Comparison of ENCODE assay signal across 13 cellular contexts in genomic region chr10:95388539-95388938, GRCh38.
DNase-seq lines count a peak whose midpoint lies in the region; ATAC-seq lines count a peak whose summit lies in the region.
"Had no signal": no experiment of that assay in that cellular context is flagged by ENCODE, and none has a peak within 500 bp of the region (broad histone marks: within the 10 kb centered on the region; RNA-seq: fewer than 3 reads in every experiment).

No MANE protein-coding gene starts in this region.

- peak; percentile 40 to 46 for ATAC-seq in right cardiac atrium
- ATAC-seq in GM18502 (IDR thresholded peaks at IDR 0.05; ENCODE audit: poor library complexity, unreplicated experiment) = no peak
- no peak for ATAC-seq in GM19395 (IDR thresholded peaks at IDR 0.05; ENCODE audit: unreplicated experiment)
- no peak for ATAC-seq in HG02870 (IDR thresholded peaks at IDR 0.05; ENCODE audit: unreplicated experiment)

- intact Hi-C loops in right cardiac atrium (cut with DNase I) = loop anchor here in 1 of 4 donors (5.0 kb wide), 1 partner anchor 34 kb away; no protein-coding TSS in a partner anchor

- H3K4me1 ChIP-seq in right cardiac atrium (ENCODE audit: control insufficient read depth, insufficient read depth, low read length) = peaks cover 12% of the 10 kb centered on the region

- DNase-seq in MV-4-11 (lab: John Stamatoyannopoulos, UW) = peak; percentile 2
- peak; percentile 27 for DNase-seq in SK-MEL-5 (ENCODE audit: low read depth, low spot score)
- DNase-seq in right cardiac atrium = no peak
- DNase-seq in superior temporal gyrus (ENCODE audit: extremely low spot score) = peak; percentile 56
- no peak for DNase-seq in NCI-H2107 treated with DMSO at 0.1 percent for 48 hours (lab: John Stamatoyannopoulos, UW; ENCODE audit: unreplicated experiment)
- DNase-seq: activated CD4-positive, alpha-beta T cell treated with anti-CD3 and anti-CD28 coated beads for 1 hour; activated effector memory CD4-positive, alpha-beta T cell treated with Interleukin-2 at 50 U/mL for 16 hours; effector CD8-positive, alpha-beta T cell; EL; NCI-H1436 had no signal

- no peaks in the 10 kb centered on the region for H3K27me3 ChIP-seq in right cardiac atrium (ENCODE audit: control insufficient read depth, insufficient read depth)

- WGBS in right cardiac atrium = 12% methylated on average over 1 of the region's 1 CpG

- H3K9me3 ChIP-seq in right cardiac atrium (ENCODE audit: control insufficient read depth, low read length) = no peaks in the 10 kb centered on the region

- in situ Hi-C loops in SK-MEL-5 (cut with HindIII; ENCODE audit: low pct_unique_long_range_greater_than_20kb, low sequenced_read_pairs) = no loop called here

- no peak overlapping the region for H3K4me3 ChIP-seq in right cardiac atrium (ENCODE audit: low read length)

- H3K27ac ChIP-seq in right cardiac atrium (ENCODE audit: low read length) = peak overlapping the region; percentile 11

Comparison
In these comparisons a context has a peak if more than half of its experiments do, and no peak if none do; other contexts are left out.
1. DNase-seq: peak in MV-4-11 (single experiment), SK-MEL-5 (single experiment) and superior temporal gyrus (single experiment); none in right cardiac atrium (0 of 3) and NCI-H2107 treated with DMSO at 0.1 percent for 48 hours (single experiment).
2. ATAC-seq: peak in right cardiac atrium (2 of 2); none in GM18502 (single experiment), GM19395 (single experiment) and HG02870 (single experiment).